Comparison of ENCODE assay signal across 9 cellular contexts in the genomic region with DNA sequence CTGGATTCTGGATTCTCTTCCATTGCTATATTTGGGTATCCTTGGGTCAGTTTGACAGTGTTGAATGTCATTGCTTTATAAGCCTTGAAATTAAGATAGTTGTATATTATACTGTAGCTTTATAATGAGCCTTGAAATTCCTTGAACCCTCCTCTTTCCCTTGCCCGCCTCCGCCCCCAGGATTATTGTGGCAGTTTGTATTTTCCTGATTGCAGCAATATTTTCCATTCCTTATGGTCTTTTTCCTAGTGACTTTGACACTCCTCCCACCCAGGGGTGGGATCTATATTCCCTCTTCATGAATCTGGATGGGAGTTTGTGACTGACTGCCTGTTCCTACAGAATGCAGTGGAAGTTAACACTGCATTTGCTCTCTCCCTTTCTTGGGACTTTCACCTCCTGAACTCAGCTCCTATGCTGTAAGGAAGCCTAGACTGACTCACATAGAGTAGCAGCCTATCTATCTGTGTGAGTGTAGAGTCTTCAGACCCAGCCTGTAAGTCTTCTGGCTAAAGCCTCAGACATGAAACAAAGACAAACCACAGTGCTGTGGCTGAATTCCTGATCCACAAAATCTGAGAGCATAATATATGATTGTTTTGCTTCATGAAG. TPM values are rescaled to one million over a fixed set of nuclear protein-coding genes. Genes with fewer than 3 reads are reported as not detected.
DNase-seq lines count a peak whose midpoint lies in the region; ATAC-seq and TF ChIP-seq lines count a peak whose summit lies in the region.
"Had no signal": no experiment of that assay in that cellular context is flagged by ENCODE, and none has a peak within 500 bp of the region (broad histone marks: within the 10 kb centered on the region; RNA-seq: fewer than 3 reads in every experiment).

No MANE protein-coding gene starts in this region.

- H3K9me3 Mint-ChIP-seq in activated naive CD4-positive, alpha-beta T cell treated with anti-CD3 and anti-CD28 coated beads, Interleukin-2, amount 50 U/mL, for 24 hours, result no peaks in the 10 kb centered on the region
- no peaks in the 10 kb centered on the region for H3K9me3 Mint-ChIP-seq in activated CD4-positive, alpha-beta memory T cell treated with anti-CD3 and anti-CD28 coated beads for 36 hours
- H3K9me3 Mint-ChIP-seq: GM23338 had no signal

- H3K4me3 Mint-ChIP-seq in activated naive CD4-positive, alpha-beta T cell treated with anti-CD3 and anti-CD28 coated beads, Interleukin-2, amount 50 U/mL, for 24 hours, result peak overlapping the region; percentile 93
- peak overlapping the region; percentile 43 for H3K4me3 Mint-ChIP-seq in activated CD4-positive, alpha-beta memory T cell treated with anti-CD3 and anti-CD28 coated beads for 36 hours

- intact Hi-C loops in activated CD4-positive, alpha-beta memory T cell treated with anti-CD3 and anti-CD28 coated beads for 36 hours (cut with micrococcal nuclease), result no loop called here

- H3K36me3 ChIP-seq in suprapubic skin, result no peaks in the 10 kb centered on the region

- H3K4me3 ChIP-seq in suprapubic skin, result no peak overlapping the region

- ATAC-seq in foreskin keratinocyte (no peak), HG03045 (IDR thresholded peaks at IDR 0.05; ENCODE audit: unreplicated experiment) (no peak), HG03439 (IDR thresholded peaks at IDR 0.05; ENCODE audit: unreplicated experiment) (no peak)
- ATAC-seq: GM23338 had no signal

- H3K4me1 Mint-ChIP-seq in activated naive CD4-positive, alpha-beta T cell treated with anti-CD3 and anti-CD28 coated beads, Interleukin-2, amount 50 U/mL, for 24 hours, result peaks cover 32% of the 10 kb centered on the region
- H3K4me1 Mint-ChIP-seq in activated CD4-positive, alpha-beta memory T cell treated with anti-CD3 and anti-CD28 coated beads for 36 hours (ENCODE audit: low read depth), result peaks cover 21% of the 10 kb centered on the region

- H3K9me3 ChIP-seq in suprapubic skin, result no peaks in the 10 kb centered on the region

- H3K27me3 Mint-ChIP-seq in activated naive CD4-positive, alpha-beta T cell treated with anti-CD3 and anti-CD28 coated beads, Interleukin-2, amount 50 U/mL, for 24 hours, result no peaks in the 10 kb centered on the region
- H3K27me3 Mint-ChIP-seq in activated CD4-positive, alpha-beta memory T cell treated with anti-CD3 and anti-CD28 coated beads for 36 hours, result no peaks in the 10 kb centered on the region

- H3K27me3 ChIP-seq in foreskin keratinocyte, result no peaks in the 10 kb centered on the region
- H3K27me3 ChIP-seq in suprapubic skin, result no peaks in the 10 kb centered on the region

- H3K27ac ChIP-seq in foreskin keratinocyte (no peak overlapping the region), suprapubic skin (peak overlapping the region; percentile 18)

- no peak for TF ChIP-seq EP300 in suprapubic skin (IDR thresholded peaks at IDR 0.05)

- POLR2A ChIA-PET in activated CD4-positive, alpha-beta memory T cell treated with anti-CD3 and anti-CD28 coated beads for 36 hours (lab: Charles Lee), result no interaction called here

- peaks cover 1% of the 10 kb centered on the region for H3K36me3 Mint-ChIP-seq in activated naive CD4-positive, alpha-beta T cell treated with anti-CD3 and anti-CD28 coated beads, Interleukin-2, amount 50 U/mL, for 24 hours
- H3K36me3 Mint-ChIP-seq in activated CD4-positive, alpha-beta memory T cell treated with anti-CD3 and anti-CD28 coated beads for 36 hours, result no peaks in the 10 kb centered on the region

- H3K27ac Mint-ChIP-seq in activated naive CD4-positive, alpha-beta T cell treated with anti-CD3 and anti-CD28 coated beads, Interleukin-2, amount 50 U/mL, for 24 hours, result peak overlapping the region; percentile 86
- H3K27ac Mint-ChIP-seq in activated CD4-positive, alpha-beta memory T cell treated with anti-CD3 and anti-CD28 coated beads for 36 hours, result peak overlapping the region; percentile 53
- H3K27ac Mint-ChIP-seq: GM23338 had no signal

- no peak for DNase-seq in activated naive CD4-positive, alpha-beta T cell treated with anti-CD3 and anti-CD28 coated beads, Interleukin-2, amount 50 U/mL, for 16 hours
- DNase-seq in activated CD4-positive, alpha-beta memory T cell treated with anti-CD3 and anti-CD28 coated beads for 36 hours, result no peak
- peak; percentile 2 to 9 for DNase-seq in foreskin keratinocyte
- DNase-seq in suprapubic skin (ENCODE audit: low spot score in 2 of 2), result no peak
- DNase-seq in stimulated activated naive CD4-positive, alpha-beta T cell treated with Interleukin-2 at 50 U/mL for 16 hours (lab: John Stamatoyannopoulos, UW), result no peak

- H3K4me1 ChIP-seq in foreskin keratinocyte, result no peaks in the 10 kb centered on the region
- H3K4me1 ChIP-seq in suprapubic skin, result peaks cover 12% of the 10 kb centered on the region

- WGBS in suprapubic skin, result 72% methylated on average over 2 of the region's 2 CpGs

- CTCF ChIA-PET in activated CD4-positive, alpha-beta memory T cell treated with anti-CD3 and anti-CD28 coated beads for 36 hours (lab: Charles Lee), result interaction anchor here (3.1 kb wide), 1 partner anchor 28 kb away, joined by 12 read pairs; no protein-coding TSS in a partner anchor

- TF ChIP-seq CTCF in foreskin keratinocyte (conservative IDR thresholded peaks at IDR 0.05) (no peak), suprapubic skin (IDR thresholded peaks at IDR 0.05) (no peak)

- no peak for TF ChIP-seq POLR2A in suprapubic skin (IDR thresholded peaks at IDR 0.05)

RNA-seq across cellular contexts. Expression of a gene that starts 2.2 kb away (rescaled TPM):
- total RNA-seq in activated CD4-positive, alpha-beta memory T cell treated with anti-CD3 and anti-CD28 coated beads for 36 hours, result 10 to 100 TPM; 95.1 to 95.9 TPM
- 60.3 and 63.5 TPM in 2 replicates for total RNA-seq in foreskin keratinocyte
- 83.8 and 84.2 TPM in 2 replicates for polyA plus RNA-seq in foreskin keratinocyte
- 10 to 100 TPM; 22.9 to 37.9 (median 28.6) TPM for total RNA-seq in suprapubic skin

RNA-seq across cellular contexts. Expression of a gene that starts 6.3 kb away (rescaled TPM):
- 1 to 10 TPM; 7.5 to 8.9 TPM for total RNA-seq in activated CD4-positive, alpha-beta memory T cell treated with anti-CD3 and anti-CD28 coated beads for 36 hours
- total RNA-seq in foreskin keratinocyte, result 0.71 and 1.2 TPM in 2 replicates
- polyA plus RNA-seq in foreskin keratinocyte, result 0.61 and 0.78 TPM in 2 replicates
- 10 to 100 TPM in 1 of 4 donors, 1 to 10 TPM in 3; 5.1 to 15.0 (median 6.7) TPM for total RNA-seq in suprapubic skin

RNA-seq across cellular contexts. Expression of a gene that starts 42.1 kb away (rescaled TPM):
- 1 to 10 TPM; 4.9 to 7.2 TPM for total RNA-seq in activated CD4-positive, alpha-beta memory T cell treated with anti-CD3 and anti-CD28 coated beads for 36 hours
- total RNA-seq in foreskin keratinocyte, result 9.4 and 11.9 TPM in 2 replicates
- 16.8 and 17.7 TPM in 2 replicates for polyA plus RNA-seq in foreskin keratinocyte
- 10 to 100 TPM; 14.4 to 22.8 (median 17.3) TPM for total RNA-seq in suprapubic skin

RNA-seq across cellular contexts. Expression of a gene that starts 42.1 kb away (rescaled TPM):
- 10 to 100 TPM; 16.2 to 19.2 TPM for total RNA-seq in activated CD4-positive, alpha-beta memory T cell treated with anti-CD3 and anti-CD28 coated beads for 36 hours
- total RNA-seq in foreskin keratinocyte, result 16.5 and 18.8 TPM in 2 replicates
- polyA plus RNA-seq in foreskin keratinocyte, result 11.1 and 13.5 TPM in 2 replicates
- 1 to 10 TPM; 1.6 to 2.3 (median 1.9) TPM for total RNA-seq in suprapubic skin

RNA-seq across cellular contexts. Expression of a gene that starts 42.5 kb away (rescaled TPM):
- 10 to 100 TPM; 24.4 to 26.7 TPM for total RNA-seq in activated CD4-positive, alpha-beta memory T cell treated with anti-CD3 and anti-CD28 coated beads for 36 hours
- 22.9 and 26.1 TPM in 2 replicates for total RNA-seq in foreskin keratinocyte
- 9.5 and 12.8 TPM in 2 replicates for polyA plus RNA-seq in foreskin keratinocyte
- total RNA-seq in suprapubic skin, result 10 to 100 TPM in 3 of 4 donors, 1 to 10 TPM in 1; 8.8 to 16.2 (median 10.4) TPM

Comparison
In these comparisons a context has a peak if more than half of its experiments do, and no peak if none do; other contexts are left out.
1. DNase-seq: peak in foreskin keratinocyte (2 of 2); none in activated naive CD4-positive, alpha-beta T cell treated with anti-CD3 and anti-CD28 coated beads, Interleukin-2, amount 50 U/mL, for 16 hours (single experiment), activated CD4-positive, alpha-beta memory T cell treated with anti-CD3 and anti-CD28 coated beads for 36 hours (single experiment), suprapubic skin (0 of 2) and stimulated activated naive CD4-positive, alpha-beta T cell treated with Interleukin-2 at 50 U/mL for 16 hours (single experiment).